17 cellular contexts compared by ENCODE assay signal in the genomic region with DNA sequence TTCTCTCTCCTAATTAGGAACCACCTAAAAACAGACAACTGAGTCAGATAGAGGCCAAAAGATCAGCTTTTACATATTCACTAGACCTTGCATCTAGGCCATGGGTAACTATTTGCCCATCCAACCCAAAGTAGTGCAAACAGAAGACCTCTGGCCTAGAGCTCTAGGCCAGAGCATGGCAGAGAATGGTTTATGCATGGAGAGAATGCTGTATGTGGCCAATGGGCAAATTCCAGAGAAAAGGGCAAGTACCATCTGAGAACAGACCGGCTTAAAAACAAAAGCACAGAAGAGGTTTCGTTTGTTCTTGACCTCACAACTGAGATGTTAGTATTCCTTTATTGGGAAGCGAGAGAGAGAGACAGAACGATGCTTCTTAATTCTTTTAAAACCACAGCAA.
DNase-seq lines count a peak whose midpoint lies in the region; ATAC-seq and TF ChIP-seq lines count a peak whose summit lies in the region.
"Had no signal": no experiment of that assay in that cellular context is flagged by ENCODE, and none has a peak within 500 bp of the region (broad histone marks: within the 10 kb centered on the region; RNA-seq: fewer than 3 reads in every experiment).

No MANE protein-coding gene starts in this region.

- H3K27me3 ChIP-seq in subcutaneous abdominal adipose tissue (ENCODE audit: control insufficient read depth in 5 of 5, insufficient read depth in 4 of 5, low read length in 5 of 5), result no peaks in the 10 kb centered on the region

- no peak overlapping the region for H3K4me3 ChIP-seq in subcutaneous abdominal adipose tissue (ENCODE audit: low read depth in 1 of 5, low read length in 5 of 5)
- H3K4me3 ChIP-seq: HAP-1 had no signal

- peak; percentile 11 for DNase-seq in G401 (ENCODE audit: low spot score)
- DNase-seq in mesothelial cell of epicardium (ENCODE audit: low spot score in 2 of 2, unreplicated experiment in 2 of 2), result no peak
- no peak for DNase-seq in DMS114 treated with DMSO at 0.1 percent for 48 hours (lab: John Stamatoyannopoulos, UW; ENCODE audit: unreplicated experiment)
- DNase-seq in middle frontal gyrus (ENCODE audit: extremely low spot score, low spot score), result no peak
- DNase-seq: C1 segment of cervical spinal cord; Calu3; CD4-positive, alpha-beta memory T cell; COR-L47; DMS153; DND-41; GF-D8; GOT3; HFFc6 had no signal

- H3K4me3 Mint-ChIP-seq in mesothelial cell of epicardium, result no peak overlapping the region
- H3K4me3 Mint-ChIP-seq: CD4-positive, alpha-beta memory T cell; HFFc6 had no signal

- H3K4me1 ChIP-seq in subcutaneous abdominal adipose tissue (ENCODE audit: control insufficient read depth in 5 of 5, insufficient read depth in 5 of 5, low read length in 5 of 5), result peaks cover 0 to 46% (median 8%) of the 10 kb centered on the region in 5 donors
- H3K4me1 ChIP-seq: HAP-1 had no signal

- no peaks in the 10 kb centered on the region for H3K36me3 ChIP-seq in subcutaneous abdominal adipose tissue (ENCODE audit: control insufficient read depth in 5 of 5, insufficient read depth in 5 of 5, low read length in 5 of 5)
- H3K36me3 ChIP-seq: HAP-1 had no signal

- H3K27me3 Mint-ChIP-seq in mesothelial cell of epicardium (ENCODE audit: low read depth), result no peaks in the 10 kb centered on the region
- H3K27me3 Mint-ChIP-seq: CD4-positive, alpha-beta memory T cell had no signal

- TF ChIP-seq CTCF in VCaP (conservative IDR thresholded peaks at IDR 0.05) (no peak), mesothelial cell of epicardium (IDR thresholded peaks at IDR 0.05; ENCODE audit: unreplicated experiment) (no peak)

- in situ Hi-C loops in G401 (cut with HindIII; ENCODE audit: low sequenced_read_pairs), result no loop called here

- H3K9me3 ChIP-seq in subcutaneous abdominal adipose tissue (ENCODE audit: control insufficient read depth in 5 of 5, low read length in 5 of 5), result no peaks in the 10 kb centered on the region
- H3K9me3 ChIP-seq: HAP-1 had no signal

- H3K9me3 Mint-ChIP-seq in mesothelial cell of epicardium, result no peaks in the 10 kb centered on the region
- H3K9me3 Mint-ChIP-seq: CD4-positive, alpha-beta memory T cell; HFFc6 had no signal

- no peaks in the 10 kb centered on the region for H3K36me3 Mint-ChIP-seq in mesothelial cell of epicardium

- H3K9ac ChIP-seq in subcutaneous abdominal adipose tissue (ENCODE audit: low read length in 5 of 5), result peak overlapping the region in 1 of 5 donors; percentile 19

- H3K4me1 Mint-ChIP-seq in mesothelial cell of epicardium, result peaks cover 30% of the 10 kb centered on the region
- H3K4me1 Mint-ChIP-seq: CD4-positive, alpha-beta memory T cell had no signal

- no peak for ATAC-seq in GM19452 (IDR thresholded peaks at IDR 0.05; ENCODE audit: unreplicated experiment)

- H3K27ac ChIP-seq in VCaP, result peak overlapping the region; percentile 47
- H3K27ac ChIP-seq in subcutaneous abdominal adipose tissue (ENCODE audit: low read depth, low read length), result peak overlapping the region; percentile 76

- peak overlapping the region; percentile 13 for H3K27ac Mint-ChIP-seq in mesothelial cell of epicardium
- H3K27ac Mint-ChIP-seq: CD4-positive, alpha-beta memory T cell; HFFc6 had no signal
